Comparison of ENCODE assay signal across 15 cellular contexts in genomic region chr3:179026636-179027035, GRCh38. TPM values are rescaled to one million over a fixed set of nuclear protein-coding genes. Genes with fewer than 3 reads are reported as not detected.
DNase-seq lines count a peak whose midpoint lies in the region; ATAC-seq and TF ChIP-seq lines count a peak whose summit lies in the region.
"Had no signal": no experiment of that assay in that cellular context is flagged by ENCODE, and none has a peak within 500 bp of the region (broad histone marks: within the 10 kb centered on the region; RNA-seq: fewer than 3 reads in every experiment).

No MANE protein-coding gene starts in this region.

- peaks cover 2% of the 10 kb centered on the region for H3K4me1 Mint-ChIP-seq in endodermal cell
- H3K4me1 Mint-ChIP-seq in naive thymus-derived CD4-positive, alpha-beta T cell, result peaks cover 4 to 64% (median 44%) of the 10 kb centered on the region in 7 donors
- H3K4me1 Mint-ChIP-seq: activated T-helper 17 cell treated with anti-CD3 and anti-CD28 coated beads, Interleukin-2, amount 50 U/mL, for 72 hours had no signal

- no peaks in the 10 kb centered on the region for H3K27me3 Mint-ChIP-seq in endodermal cell (ENCODE audit: insufficient read depth)
- no peaks in the 10 kb centered on the region for H3K27me3 Mint-ChIP-seq in naive thymus-derived CD4-positive, alpha-beta T cell
- H3K27me3 Mint-ChIP-seq: activated T-helper 17 cell treated with anti-CD3 and anti-CD28 coated beads, Interleukin-2, amount 50 U/mL, for 72 hours had no signal

- DNase-seq in ELR (ENCODE audit: low read depth) (peak; percentile 29), endodermal cell (no peak), HCEC 1CT (no peak), SKM-1 treated with dmso at 0.1 percent for 144 hours (lab: John Stamatoyannopoulos, UW; ENCODE audit: unreplicated experiment) (no peak)
- no peak for DNase-seq in naive thymus-derived CD4-positive, alpha-beta T cell
- no peak for DNase-seq in effector CD4-positive, alpha-beta T cell
- DNase-seq: COR-L47; left cardiac atrium; MM.1S; NCI-H1694; ovary; stimulated activated CD4-positive, alpha-beta T cell treated with anti-CD3 and anti-CD28 coated beads, Interleukin-4, amount 100 ng/mL, for 1 hour had no signal

- peaks cover 14% of the 10 kb centered on the region for H3K9me3 Mint-ChIP-seq in endodermal cell
- no peaks in the 10 kb centered on the region for H3K9me3 Mint-ChIP-seq in naive thymus-derived CD4-positive, alpha-beta T cell
- H3K9me3 Mint-ChIP-seq: activated T-helper 17 cell treated with anti-CD3 and anti-CD28 coated beads, Interleukin-2, amount 50 U/mL, for 72 hours had no signal

- H3K36me3 ChIP-seq in endodermal cell (ENCODE audit: control insufficient read depth, insufficient read depth, low read length), result peaks cover 4% of the 10 kb centered on the region
- H3K36me3 ChIP-seq in naive thymus-derived CD4-positive, alpha-beta T cell (ENCODE audit: control insufficient read depth in 2 of 3, insufficient read depth in 3 of 3, low read length in 3 of 3), result no peaks in the 10 kb centered on the region
- H3K36me3 ChIP-seq: ovary had no signal

- whole genome bisulfite sequencing in endodermal cell (ENCODE audit: insufficient coverage in 1 of 2, insufficient read length in 1 of 2), 2 experiments, result 93% methylated on average over 2 of the region's 2 CpGs; no CpG with 5 or more reads in 1 of the 2 experiments

- no peak overlapping the region for H3K4me3 Mint-ChIP-seq in endodermal cell
- H3K4me3 Mint-ChIP-seq in naive thymus-derived CD4-positive, alpha-beta T cell, result peak overlapping the region in 5 of 10 donors; percentile 16 to 78 (median 35)
- H3K4me3 Mint-ChIP-seq: activated T-helper 17 cell treated with anti-CD3 and anti-CD28 coated beads, Interleukin-2, amount 50 U/mL, for 72 hours had no signal

- TF ChIP-seq CTCF in VCaP (conservative IDR thresholded peaks at IDR 0.05), result no peak
- TF ChIP-seq CTCF in endodermal cell (conservative IDR thresholded peaks at IDR 0.05), result no peak

- no peaks in the 10 kb centered on the region for H3K4me1 ChIP-seq in endodermal cell (ENCODE audit: control insufficient read depth, insufficient read depth, low read length)
- peaks cover 0 to 29% of the 10 kb centered on the region in 2 donors for H3K4me1 ChIP-seq in naive thymus-derived CD4-positive, alpha-beta T cell (ENCODE audit: control insufficient read depth in 2 of 2, insufficient read depth in 2 of 2, low read length in 2 of 2)

- no peak overlapping the region for H3K9ac ChIP-seq in endodermal cell (ENCODE audit: extremely low read depth, low read length, poor library complexity, severe bottlenecking)

- H3K36me3 Mint-ChIP-seq in endodermal cell (ENCODE audit: low read depth), result peaks cover 17% of the 10 kb centered on the region
- H3K36me3 Mint-ChIP-seq in naive thymus-derived CD4-positive, alpha-beta T cell, result peaks cover 0 to 9% (median 2%) of the 10 kb centered on the region in 5 donors

- peak overlapping the region; percentile 45 for H3K27ac ChIP-seq in VCaP
- H3K27ac ChIP-seq in endodermal cell (ENCODE audit: low read depth, low read length), result no peak overlapping the region
- H3K27ac ChIP-seq in naive thymus-derived CD4-positive, alpha-beta T cell (ENCODE audit: low read depth, low read length), result peak overlapping the region; percentile 58
- H3K27ac ChIP-seq: ovary had no signal

- intact Hi-C loops in naive thymus-derived CD4-positive, alpha-beta T cell (cut with micrococcal nuclease), result loop anchor here (1.0 kb wide), 2 partner anchors 9 to 11 kb away; no protein-coding TSS in a partner anchor

- no peaks in the 10 kb centered on the region for H3K27me3 ChIP-seq in endodermal cell (ENCODE audit: control insufficient read depth, insufficient read depth, low read length, poor library complexity, severe bottlenecking)
- H3K27me3 ChIP-seq in naive thymus-derived CD4-positive, alpha-beta T cell (ENCODE audit: control insufficient read depth in 2 of 2, insufficient read depth in 2 of 2, low read length in 2 of 2), result no peaks in the 10 kb centered on the region
- H3K27me3 ChIP-seq: ovary had no signal

- CTCF ChIA-PET in naive thymus-derived CD4-positive, alpha-beta T cell (lab: Charles Lee), result interaction anchor here (0.5 to 3.8 kb wide), 6 partner anchors 11 to 1975 kb away, joined by 3 to 16 read pairs (median 4); no protein-coding TSS in a partner anchor

- no peak for ATAC-seq in naive thymus-derived CD4-positive, alpha-beta T cell
- ATAC-seq in GM19397 (IDR thresholded peaks at IDR 0.05; ENCODE audit: unreplicated experiment), result no peak
- ATAC-seq: activated T-helper 17 cell treated with anti-CD3 and anti-CD28 coated beads, Interleukin-2, amount 50 U/mL, for 72 hours had no signal

- POLR2A ChIA-PET in naive thymus-derived CD4-positive, alpha-beta T cell (lab: Charles Lee), result interaction anchor here (0.6 to 3.7 kb wide), 7 partner anchors 11 to 234 kb away, joined by 3 to 53 read pairs (median 5); partner anchors contain the start of genes PIK3CA and ZMAT3

- H3K9me3 ChIP-seq in endodermal cell (ENCODE audit: control insufficient read depth, low read length), result peaks cover 15% of the 10 kb centered on the region
- H3K9me3 ChIP-seq in naive thymus-derived CD4-positive, alpha-beta T cell (ENCODE audit: control insufficient read depth in 2 of 3, low read length in 3 of 3), result no peaks in the 10 kb centered on the region
- H3K9me3 ChIP-seq: ovary had no signal

- H3K4me3 ChIP-seq in endodermal cell (ENCODE audit: low read length), result no peak overlapping the region
- no peak overlapping the region for H3K4me3 ChIP-seq in naive thymus-derived CD4-positive, alpha-beta T cell (ENCODE audit: low read length)
- H3K4me3 ChIP-seq: ovary had no signal

- H3K27ac Mint-ChIP-seq in endodermal cell, result peak overlapping the region; percentile 5
- H3K27ac Mint-ChIP-seq in naive thymus-derived CD4-positive, alpha-beta T cell, result peak overlapping the region in 8 of 9 donors; percentile 75 to 96 (median 92)

RNA-seq across cellular contexts. Expression of gene ZMAT3, which starts 45.0 kb away (rescaled TPM):
- total RNA-seq in endodermal cell, result 1 to 10 TPM; 5.8 to 6.7 TPM
- polyA plus RNA-seq in endodermal cell (2013, experiment 1 of 2), result 18.1 TPM
- 17.1 TPM for polyA plus RNA-seq in endodermal cell (2013, experiment 2 of 2)
- total RNA-seq in naive thymus-derived CD4-positive, alpha-beta T cell, result 10 to 100 TPM; 20.6 to 23.7 (median 21.7) TPM
- 10 to 100 TPM; 16.7 to 26.0 TPM for polyA plus RNA-seq in naive thymus-derived CD4-positive, alpha-beta T cell
